In the genomic region with DNA sequence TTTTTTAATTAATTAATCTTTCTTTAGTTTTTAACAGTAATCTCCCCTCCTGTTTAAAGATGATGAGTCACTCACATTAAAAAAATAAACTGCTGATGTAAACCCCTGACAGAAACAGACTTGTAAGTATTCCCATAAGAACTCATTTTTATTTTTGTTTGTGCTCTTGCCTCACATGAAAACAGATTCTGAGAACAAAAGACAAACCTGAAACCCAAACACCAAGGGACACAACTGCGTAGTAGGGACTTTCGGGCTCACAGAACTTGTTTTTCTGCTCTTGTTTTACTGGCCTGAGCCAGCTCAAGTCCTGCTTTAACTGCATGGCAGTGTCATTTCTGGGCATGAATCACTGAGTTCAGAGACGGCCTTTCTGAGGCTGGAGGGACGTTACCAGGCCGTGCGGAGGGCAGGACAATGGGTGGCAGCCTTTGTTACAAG, we compare ENCODE assay signal across 8 cellular contexts.
DNase-seq lines count a peak whose midpoint lies in the region; ATAC-seq and TF ChIP-seq lines count a peak whose summit lies in the region.

No MANE protein-coding gene starts in this region.

- H3K4me1 Mint-ChIP-seq in Calu3 (ENCODE audit: low read depth, unreplicated experiment) (peaks cover 43% of the 10 kb centered on the region), GM23338 (peaks cover 35% of the 10 kb centered on the region)

- no peaks in the 10 kb centered on the region for H4K20me1 ChIP-seq in GM23338 (replicated peaks; ENCODE audit: insufficient read depth)

- H3K36me3 ChIP-seq in GM23338 (ENCODE audit: insufficient read depth): no peaks in the 10 kb centered on the region
- peaks cover 0 to 50% (median 0%) of the 10 kb centered on the region in 3 donors for H3K36me3 ChIP-seq in Peyer's patch
- peaks cover 16% of the 10 kb centered on the region for H3K36me3 ChIP-seq in colonic mucosa
- H3K36me3 ChIP-seq in stomach: peaks cover 20 to 48% (median 36%) of the 10 kb centered on the region in 4 donors

- H3K9me3 ChIP-seq in Peyer's patch: no peaks in the 10 kb centered on the region
- no peaks in the 10 kb centered on the region for H3K9me3 ChIP-seq in colonic mucosa
- H3K9me3 ChIP-seq in stomach: no peaks in the 10 kb centered on the region

- no peak overlapping the region for H3K4me3 ChIP-seq in GM23338
- no peak overlapping the region for H3K4me3 ChIP-seq in Peyer's patch
- no peak overlapping the region for H3K4me3 ChIP-seq in colonic mucosa
- H3K4me3 ChIP-seq in stomach: no peak overlapping the region

- no peaks in the 10 kb centered on the region for H3K79me2 ChIP-seq in GM23338 (replicated peaks; ENCODE audit: insufficient read depth)

- H3K4me3 Mint-ChIP-seq in Calu3 (ENCODE audit: low read depth, unreplicated experiment) (peak overlapping the region; percentile 54), GM23338 (no peak overlapping the region)

- CTCF ChIA-PET in Calu3 (lab: Charles Lee): interaction anchor here (0.6 to 0.7 kb wide), 3 partner anchors 22 to 407 kb away, joined by 3 to 5 read pairs (median 3); no protein-coding TSS in a partner anchor

- TF ChIP-seq EP300 in stomach (IDR thresholded peaks at IDR 0.05): no peak

- no peaks in the 10 kb centered on the region for H3F3A ChIP-seq in GM23338 (replicated peaks; ENCODE audit: low read depth)

- H3K27ac Mint-ChIP-seq in Calu3 (ENCODE audit: unreplicated experiment): peak overlapping the region; percentile 95
- peak overlapping the region; percentile 98 for H3K27ac Mint-ChIP-seq in GM23338

- H3K9me3 Mint-ChIP-seq in Calu3 (ENCODE audit: low read depth, unreplicated experiment): peaks cover 2% of the 10 kb centered on the region
- H3K9me3 Mint-ChIP-seq in GM23338: no peaks in the 10 kb centered on the region

- BruUV-seq in Calu3 (replicated peaks; lab: Mats Ljungman, UMichigan): no TSS peak

- 15 to 31% (median 26%) methylated on average over 6 of the region's 6 CpGs for WGBS in stomach, 5 donors

- H2AFZ ChIP-seq in GM23338: no peak overlapping the region

- peak; percentile 69 for DNase-seq in Calu3
- peak; percentile 54 for DNase-seq in GM23338 (ENCODE audit: low spot score)
- no peak for DNase-seq in Peyer's patch
- DNase-seq in colonic mucosa: peak; percentile 34
- DNase-seq in stomach: peak; percentile 51
- DNase-seq in NOMO-1 (lab: John Stamatoyannopoulos, UW; ENCODE audit: unreplicated experiment in 2 of 2): no peak
- no peak for DNase-seq in Kasumi-1 (lab: John Stamatoyannopoulos, UW)

- TF ChIP-seq CTCF in Calu3 (IDR thresholded peaks at IDR 0.05; ENCODE audit: unreplicated experiment): no peak
- TF ChIP-seq CTCF in GM23338 (conservative IDR thresholded peaks at IDR 0.05; ENCODE audit: low read depth in 2 of 2): no peak
- no peak for TF ChIP-seq CTCF in Peyer's patch (IDR thresholded peaks at IDR 0.05)
- no peak for TF ChIP-seq CTCF in colonic mucosa (IDR thresholded peaks at IDR 0.05)
- TF ChIP-seq CTCF in stomach (IDR thresholded peaks at IDR 0.05): no peak

- no peaks in the 10 kb centered on the region for H3K9me2 ChIP-seq in GM23338 (ENCODE audit: insufficient read depth)

- TF ChIP-seq POLR2A in Peyer's patch (IDR thresholded peaks at IDR 0.05) (no peak), stomach (IDR thresholded peaks at IDR 0.05) (no peak)

- intact Hi-C loops in Calu3 (cut with micrococcal nuclease; ENCODE audit: unreplicated experiment) (no loop called here), colonic mucosa (cut with DNase I) (no loop called here), stomach (cut with DNase I; ENCODE audit: low total_unique reads) (no loop called here)

- peak overlapping the region; percentile 43 for H3K27ac ChIP-seq in GM23338 (ENCODE audit: low read depth)
- H3K27ac ChIP-seq in Peyer's patch: peak overlapping the region; percentile 27 to 80 (median 67)
- peak overlapping the region; percentile 56 for H3K27ac ChIP-seq in colonic mucosa
- H3K27ac ChIP-seq in layer of hippocampus (ENCODE audit: low read depth, low read length): peak overlapping the region; percentile 59
- H3K27ac ChIP-seq in stomach: peak overlapping the region; percentile 69 to 89 (median 82)

- H3K4me2 ChIP-seq in GM23338: no peak overlapping the region

- no peaks in the 10 kb centered on the region for H3K27me3 ChIP-seq in GM23338 (ENCODE audit: insufficient read depth)
- H3K27me3 ChIP-seq in Peyer's patch: no peaks in the 10 kb centered on the region
- no peaks in the 10 kb centered on the region for H3K27me3 ChIP-seq in colonic mucosa
- no peaks in the 10 kb centered on the region for H3K27me3 ChIP-seq in layer of hippocampus (ENCODE audit: control insufficient read depth, insufficient read depth, low read length)
- H3K27me3 ChIP-seq in stomach: no peaks in the 10 kb centered on the region

- no peak overlapping the region for H3K9ac ChIP-seq in colonic mucosa (ENCODE audit: low read depth in 2 of 2, low read length in 2 of 2)

- peaks cover 51% of the 10 kb centered on the region for H3K36me3 Mint-ChIP-seq in Calu3 (ENCODE audit: insufficient read depth, unreplicated experiment)
- peaks cover 8% of the 10 kb centered on the region; the same call in 2 of the 3 replicates for H3K36me3 Mint-ChIP-seq in GM23338 (ENCODE audit: low read depth)

- H3K4me1 ChIP-seq in GM23338 (ENCODE audit: insufficient read depth) (peaks cover 17% of the 10 kb centered on the region), Peyer's patch (peaks cover 0 to 26% (median 0%) of the 10 kb centered on the region in 4 donors), colonic mucosa (no peaks in the 10 kb centered on the region), stomach (peaks cover 26 to 84% (median 75%) of the 10 kb centered on the region in 4 donors)

- no peaks in the 10 kb centered on the region for H3K27me3 Mint-ChIP-seq in Calu3 (ENCODE audit: unreplicated experiment)
- H3K27me3 Mint-ChIP-seq in GM23338 (ENCODE audit: insufficient read depth, low read depth, poor library complexity): peaks cover 6% of the 10 kb centered on the region

- ATAC-seq in GM23338: peak; percentile 78

TF ChIP-seq in GM23338, 12 proteins besides CTCF, POLR2A, EP300 and RAD21:
- TF ChIP-seq EZH2 (IDR thresholded peaks at IDR 0.05; ENCODE audit: low read depth, unreplicated experiment): no peak
- no peak for TF ChIP-seq STAT1 (IDR thresholded peaks at IDR 0.05; ENCODE audit: unreplicated experiment)
- TF ChIP-seq, protein P1, sequence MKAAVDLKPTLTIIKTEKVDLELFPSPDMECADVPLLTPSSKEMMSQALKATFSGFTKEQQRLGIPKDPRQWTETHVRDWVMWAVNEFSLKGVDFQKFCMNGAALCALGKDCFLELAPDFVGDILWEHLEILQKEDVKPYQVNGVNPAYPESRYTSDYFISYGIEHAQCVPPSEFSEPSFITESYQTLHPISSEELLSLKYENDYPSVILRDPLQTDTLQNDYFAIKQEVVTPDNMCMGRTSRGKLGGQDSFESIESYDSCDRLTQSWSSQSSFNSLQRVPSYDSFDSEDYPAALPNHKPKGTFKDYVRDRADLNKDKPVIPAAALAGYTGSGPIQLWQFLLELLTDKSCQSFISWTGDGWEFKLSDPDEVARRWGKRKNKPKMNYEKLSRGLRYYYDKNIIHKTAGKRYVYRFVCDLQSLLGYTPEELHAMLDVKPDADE (IDR thresholded peaks at IDR 0.05): no peak
- no peak for TF ChIP-seq JUNB (IDR thresholded peaks at IDR 0.05; ENCODE audit: unreplicated experiment)

Comparison
In these comparisons a context has a peak if more than half of its experiments do, and no peak if none do; other contexts are left out.
1. DNase-seq: peak in Calu3 (single experiment), GM23338 (single experiment), colonic mucosa (single experiment) and stomach (single experiment); none in Peyer's patch (0 of 3), NOMO-1 (0 of 2) and Kasumi-1 (0 of 2).
2. Peak in every context shown above with its lines, with median percentiles within 50 percentile points of each other: H3K27ac ChIP-seq.